1 cellular context compared by ENCODE assay signal in the genomic region with DNA sequence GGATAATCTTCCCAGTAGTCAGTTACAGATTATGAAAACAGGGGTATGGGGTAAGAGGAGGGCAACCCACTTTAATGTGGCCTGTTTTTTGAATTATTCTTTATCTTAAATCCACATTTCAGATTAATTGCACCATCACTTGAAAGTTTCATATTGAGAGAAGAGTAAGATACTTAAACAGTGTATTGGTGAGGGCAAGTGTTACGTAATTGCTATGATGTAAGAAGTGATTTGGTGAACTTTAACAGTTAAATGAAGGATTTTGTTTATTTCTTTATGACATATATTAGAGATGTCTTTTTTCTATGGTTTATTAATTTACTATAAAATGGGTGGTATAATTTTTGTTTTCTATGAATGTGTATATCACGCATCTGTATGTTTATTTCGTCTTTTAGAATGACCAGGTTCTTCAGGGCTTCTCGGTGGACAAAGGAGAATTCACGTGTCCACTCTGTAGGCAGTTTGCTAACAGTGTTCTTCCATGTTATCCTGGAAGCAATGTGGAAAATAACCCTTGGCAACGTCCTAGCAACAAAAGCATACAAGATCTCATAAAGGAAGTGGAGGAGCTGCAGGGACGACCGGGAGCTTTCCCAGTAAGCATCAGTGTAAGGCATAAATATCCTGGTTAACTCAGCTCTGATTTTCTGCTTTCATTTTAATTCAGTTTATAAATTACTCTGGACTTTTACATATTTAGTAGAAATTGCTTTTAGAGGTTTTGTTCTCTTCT.
TF ChIP-seq lines count a peak whose summit lies in the region.

No MANE protein-coding gene starts in this region.

TF ChIP-seq in H1, 55 proteins besides CTCF, POLR2A, EP300 and RAD21:
- no peak for TF ChIP-seq SIN3A (conservative IDR thresholded peaks at IDR 0.05 in 1 of 2, IDR thresholded peaks at IDR 0.05 in 1 of 2; ENCODE audit: low read depth in 1 of 2, low read length in 2 of 2)
- no peak for TF ChIP-seq TCF12 (IDR thresholded peaks at IDR 0.05; ENCODE audit: low read depth, low read length)
- no peak for TF ChIP-seq TBP (IDR thresholded peaks at IDR 0.05; ENCODE audit: low read depth, low read length)
- TF ChIP-seq ATF3 (IDR thresholded peaks at IDR 0.05; ENCODE audit: insufficient read depth, low read depth, low read length) = no peak
- TF ChIP-seq CEBPB (IDR thresholded peaks at IDR 0.05; ENCODE audit: low read depth, low read length) = peak; percentile 47; the same call in 1 of the 2 replicates
